19 cellular contexts compared by ENCODE assay signal in genomic region chr17:34436607-34437006, GRCh38.
DNase-seq lines count a peak whose midpoint lies in the region; ATAC-seq, FAIRE-seq and TF ChIP-seq lines count a peak whose summit lies in the region.
"Had no signal": no experiment of that assay in that cellular context is flagged by ENCODE, and none has a peak within 500 bp of the region (broad histone marks: within the 10 kb centered on the region; RNA-seq: fewer than 3 reads in every experiment).

No MANE protein-coding gene starts in this region.

- no peak overlapping the region for H3K9ac ChIP-seq in DND-41 (ENCODE audit: low read depth, low read length)

- H3K9me3 ChIP-seq in DND-41 (ENCODE audit: insufficient read depth, low read length, severe bottlenecking) (no peaks in the 10 kb centered on the region), left lung (no peaks in the 10 kb centered on the region)
- H3K9me3 ChIP-seq: HAP-1, SJSA1 had no signal

- no peak overlapping the region for H3K27ac ChIP-seq in DND-41 (ENCODE audit: low read length)
- no peak overlapping the region for H3K27ac ChIP-seq in GM23338 (ENCODE audit: low read depth)
- H3K27ac ChIP-seq in left lung = peak overlapping the region in 1 of 2 donors; percentile 51
- H3K27ac ChIP-seq: C4-2B, SJSA1 had no signal

- H3K79me2 ChIP-seq in DND-41 (ENCODE audit: insufficient read depth, low read length) = no peaks in the 10 kb centered on the region
- H3K79me2 ChIP-seq in GM23338 (replicated peaks; ENCODE audit: insufficient read depth) = no peaks in the 10 kb centered on the region

- H3K36me3 Mint-ChIP-seq in GM23338 (ENCODE audit: low read depth) = no peaks in the 10 kb centered on the region
- H3K36me3 Mint-ChIP-seq: IgD-negative memory B cell had no signal

- H4K20me1 ChIP-seq in DND-41 (ENCODE audit: insufficient read depth, low read length) (no peaks in the 10 kb centered on the region), GM23338 (replicated peaks; ENCODE audit: insufficient read depth) (no peaks in the 10 kb centered on the region)

- H3K4me3 ChIP-seq in DND-41 (ENCODE audit: low read depth in 1 of 2, low read length in 2 of 2) = no peak overlapping the region
- H3K4me3 ChIP-seq in GM23338 = no peak overlapping the region
- H3K4me3 ChIP-seq in left lung = no peak overlapping the region
- H3K4me3 ChIP-seq: HAP-1, SJSA1 had no signal

- H3F3A ChIP-seq in GM23338 (replicated peaks; ENCODE audit: low read depth) = no peaks in the 10 kb centered on the region

- peaks cover 6% of the 10 kb centered on the region for H3K27me3 Mint-ChIP-seq in GM23338 (ENCODE audit: insufficient read depth, low read depth, poor library complexity)

- H3K27me3 ChIP-seq in DND-41 (ENCODE audit: insufficient read depth, low read length, poor library complexity) (no peaks in the 10 kb centered on the region), GM23338 (ENCODE audit: insufficient read depth) (no peaks in the 10 kb centered on the region), left lung (peaks cover 0 to under 1% of the 10 kb centered on the region in 2 donors)

- no peak overlapping the region for H3K4me3 Mint-ChIP-seq in GM23338
- H3K4me3 Mint-ChIP-seq: T-helper 1 cell treated with Interleukin-12 subunit alpha and Interleukin-12 subunit beta and Interleukin-4 antibody, amounts not matched to agents 30 μg/mL and 1 μg/mL, for 36 hours had no signal

- no peaks in the 10 kb centered on the region for H3K4me1 ChIP-seq in DND-41 (ENCODE audit: insufficient read depth, low read length)
- no peaks in the 10 kb centered on the region; the same call in 1 of the 2 replicates for H3K4me1 ChIP-seq in GM23338 (ENCODE audit: insufficient read depth)
- H3K4me1 ChIP-seq in left lung = peaks cover 7 to 17% of the 10 kb centered on the region in 2 donors
- H3K4me1 ChIP-seq: HAP-1, SJSA1 had no signal

- no peaks in the 10 kb centered on the region for H3K9me2 ChIP-seq in GM23338 (ENCODE audit: insufficient read depth)

- no peak overlapping the region for H3K27ac Mint-ChIP-seq in GM23338
- H3K27ac Mint-ChIP-seq: IgD-negative memory B cell; T-helper 1 cell treated with Interleukin-12 subunit alpha and Interleukin-12 subunit beta and Interleukin-4 antibody, amounts not matched to agents 30 μg/mL and 1 μg/mL, for 36 hours had no signal

- TF ChIP-seq CTCF in DND-41 (IDR thresholded peaks at IDR 0.05; ENCODE audit: borderline replicate concordance, extremely low read depth, low read length, poor library complexity, severe bottlenecking) (peak; percentile 43), GM23338 (conservative IDR thresholded peaks at IDR 0.05; ENCODE audit: low read depth in 2 of 2) (peak; percentile 32 to 55), left lung (IDR thresholded peaks at IDR 0.05) (no peak)

- intact Hi-C loops in left lung (cut with DNase I) = no loop called here

- H3K9me3 Mint-ChIP-seq in GM23338 = no peaks in the 10 kb centered on the region; the same call in 2 of the 3 replicates
- H3K9me3 Mint-ChIP-seq: T-helper 1 cell treated with Interleukin-12 subunit alpha and Interleukin-12 subunit beta and Interleukin-4 antibody, amounts not matched to agents 30 μg/mL and 1 μg/mL, for 36 hours had no signal

- ATAC-seq in DND-41 (ENCODE audit: insufficient read depth, low read depth) (peak; percentile 54; the same call in 2 of the 3 replicates), GM23338 (peak; percentile 62), left lung (peak; percentile 69), HG03442 (IDR thresholded peaks at IDR 0.05; ENCODE audit: unreplicated experiment) (no peak)
- ATAC-seq: Panc1 had no signal

- H2AFZ ChIP-seq in DND-41 (ENCODE audit: low read depth, low read length) = no peak overlapping the region
- H2AFZ ChIP-seq in GM23338 = no peak overlapping the region

- FAIRE-seq in frontal cortex (lab: Jason Lieb, UNC) = no peak
- FAIRE-seq: G401.6, HTR-8/SVneo had no signal

- DNase-seq in DND-41 (no peak), GM23338 (ENCODE audit: low spot score) (peak; percentile 17), RPMI8226 (peak; percentile 27), left lung (no peak), frontal cortex (ENCODE audit: low spot score in 2 of 2) (no peak), MV-4-11 (lab: John Stamatoyannopoulos, UW) (no peak)
- DNase-seq: ACHN, NCI-H187, NCI-H2107, NCI-H345 had no signal

- H3K36me3 ChIP-seq in DND-41 (ENCODE audit: insufficient read depth, low read length) = no peaks in the 10 kb centered on the region
- no peaks in the 10 kb centered on the region for H3K36me3 ChIP-seq in GM23338 (ENCODE audit: insufficient read depth)
- H3K36me3 ChIP-seq in left lung = no peaks in the 10 kb centered on the region
- H3K36me3 ChIP-seq: HAP-1, SJSA1 had no signal

- H3K4me2 ChIP-seq in DND-41 (ENCODE audit: insufficient read depth, low read length) (no peak overlapping the region), GM23338 (no peak overlapping the region)

- peaks cover 15% of the 10 kb centered on the region for H3K4me1 Mint-ChIP-seq in GM23338
- H3K4me1 Mint-ChIP-seq: IgD-negative memory B cell had no signal

TF ChIP-seq in GM23338, 12 proteins besides CTCF, POLR2A, EP300 and RAD21 (continues in another document):
- no peak for TF ChIP-seq POLR2AphosphoS5 (IDR thresholded peaks at IDR 0.05; ENCODE audit: low read depth)
- no peak for TF ChIP-seq NANOG (IDR thresholded peaks at IDR 0.05; ENCODE audit: borderline replicate concordance)
- no peak for TF ChIP-seq JUNB (IDR thresholded peaks at IDR 0.05; ENCODE audit: unreplicated experiment)
- TF ChIP-seq ZNF114 (CRISPR knock-in tag; IDR thresholded peaks at IDR 0.05) = no peak
- no peak for TF ChIP-seq ZNF331 (CRISPR knock-in tag; IDR thresholded peaks at IDR 0.05; ENCODE audit: low read depth)
- TF ChIP-seq STAT1 (IDR thresholded peaks at IDR 0.05; ENCODE audit: unreplicated experiment) = no peak
- TF ChIP-seq REST (IDR thresholded peaks at IDR 0.05; ENCODE audit: unreplicated experiment) = no peak
- TF ChIP-seq, protein P1, sequence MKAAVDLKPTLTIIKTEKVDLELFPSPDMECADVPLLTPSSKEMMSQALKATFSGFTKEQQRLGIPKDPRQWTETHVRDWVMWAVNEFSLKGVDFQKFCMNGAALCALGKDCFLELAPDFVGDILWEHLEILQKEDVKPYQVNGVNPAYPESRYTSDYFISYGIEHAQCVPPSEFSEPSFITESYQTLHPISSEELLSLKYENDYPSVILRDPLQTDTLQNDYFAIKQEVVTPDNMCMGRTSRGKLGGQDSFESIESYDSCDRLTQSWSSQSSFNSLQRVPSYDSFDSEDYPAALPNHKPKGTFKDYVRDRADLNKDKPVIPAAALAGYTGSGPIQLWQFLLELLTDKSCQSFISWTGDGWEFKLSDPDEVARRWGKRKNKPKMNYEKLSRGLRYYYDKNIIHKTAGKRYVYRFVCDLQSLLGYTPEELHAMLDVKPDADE (IDR thresholded peaks at IDR 0.05) = no peak

Comparison
In these comparisons a context has a peak if more than half of its experiments do, and no peak if none do; other contexts are left out.
1. DNase-seq: peak in GM23338 (single experiment) and RPMI8226 (single experiment); none in DND-41 (single experiment), left lung (0 of 2), frontal cortex (0 of 2) and MV-4-11 (single experiment).
2. CTCF ChIP-seq: peak in DND-41 (single experiment) and GM23338 (2 of 2); none in left lung (0 of 2).